ENCODE assay signal across 23 cellular contexts in the genomic region with DNA sequence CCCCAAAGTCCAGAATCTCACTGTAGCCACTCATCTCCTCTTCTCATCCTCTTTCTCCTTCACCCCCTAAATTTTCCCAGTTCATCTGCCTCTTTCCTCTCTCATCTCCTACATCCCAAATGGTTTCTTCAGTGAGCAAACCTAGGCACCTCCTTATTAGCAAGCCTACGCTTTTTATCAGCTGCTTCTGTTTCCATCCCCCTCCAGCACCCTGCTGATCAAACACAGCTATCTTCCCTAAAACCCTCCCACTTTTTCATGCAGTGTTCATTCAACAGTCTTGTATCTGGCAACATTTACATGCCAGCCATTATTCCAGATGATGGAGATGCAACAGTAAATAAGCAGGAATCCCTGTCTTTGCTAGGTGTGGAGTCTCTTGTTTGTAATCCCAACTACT.
"Had no signal": no experiment of that assay in that cellular context is flagged by ENCODE, and none has a peak within 500 bp of the region (broad histone marks: within the 10 kb centered on the region; RNA-seq: fewer than 3 reads in every experiment).

No MANE protein-coding gene starts in this region.

- H3K4me2 ChIP-seq: KMS-11 had no signal

- H3K9ac ChIP-seq: KMS-11 had no signal

- H3K27ac Mint-ChIP-seq: activated B cell treated with CpG ODN at 0.5 μM for 24 hours; activated CD4-positive, alpha-beta memory T cell treated with anti-CD3 and anti-CD28 coated beads for 36 hours; activated CD4-positive, alpha-beta T cell treated with anti-CD3 and anti-CD28 coated beads, Interleukin-2, amount 10 ng/mL, durations not matched to agents 7 days and 5 days; activated naive CD4-positive, alpha-beta T cell treated with anti-CD3 and anti-CD28 coated beads, Interleukin-2, amount 50 U/mL, for 72 hours; activated naive CD8-positive, alpha-beta T cell treated with anti-CD3 and anti-CD28 coated beads, Interleukin-2, amount 50 U/mL, for 24 hours; activated T-cell treated with anti-CD3 and anti-CD28 coated beads, Interleukin-2, amount 50 U/mL, for 72 hours; activated T-helper 2 cell treated with anti-CD3 and anti-CD28 coated beads, Interferon-gamma antibody, Interleukin-2, Interleukin-4, amounts not matched to agents 10 μg/mL and 5 μg/mL and 100 μg/mL, durations not matched to agents 14 hours and 24 hours and 36 hours; IgD-negative memory B cell; T-helper 1 cell treated with Interleukin-12 subunit alpha and Interleukin-12 subunit beta and Interleukin-4 antibody, amounts not matched to agents 30 μg/mL and 1 μg/mL, for 36 hours had no signal

- H3K36me3 Mint-ChIP-seq: activated CD4-positive, alpha-beta memory T cell treated with anti-CD3 and anti-CD28 coated beads for 36 hours; IgD-negative memory B cell had no signal

- DNase-seq: activated B cell treated with CpG ODN at 0.5 μM for 24 hours; activated CD4-positive, alpha-beta memory T cell treated with anti-CD3 and anti-CD28 coated beads for 36 hours; activated CD4-positive, alpha-beta T cell treated with anti-CD3 and anti-CD28 coated beads, Interleukin-2, amount 10 ng/mL, durations not matched to agents 7 days and 5 days; activated naive CD8-positive, alpha-beta T cell treated with anti-CD3 and anti-CD28 coated beads, Interleukin-2, amount 50 U/mL, for 24 hours; activated T-cell treated with anti-CD3 and anti-CD28 coated beads, Interleukin-2, amount 50 U/mL, for 72 hours; amniotic stem cell; body of pancreas; central memory CD4-positive, alpha-beta T cell; MG63; NCI-H1092 treated with DMSO at 0.1 percent for 48 hours; NCI-H1417 treated with DMSO at 0.1 percent for 48 hours; NCI-H187; NCI-H2081; NCI-H446; NCI-H524; NCI-H82; SHP77 treated with DMSO at 0.1 percent for 48 hours had no signal

- H3K27ac ChIP-seq: ascending aorta, body of pancreas, KMS-11 had no signal

- H3K27me3 ChIP-seq: ascending aorta, body of pancreas, MG63 had no signal

- ATAC-seq: activated naive CD4-positive, alpha-beta T cell treated with anti-CD3 and anti-CD28 coated beads, Interleukin-2, amount 50 U/mL, for 72 hours; activated naive CD8-positive, alpha-beta T cell treated with anti-CD3 and anti-CD28 coated beads, Interleukin-2, amount 50 U/mL, for 24 hours; activated T-cell treated with anti-CD3 and anti-CD28 coated beads, Interleukin-2, amount 50 U/mL, for 72 hours; body of pancreas had no signal

- H3K9me3 ChIP-seq: ascending aorta, body of pancreas, MG63 had no signal

- H3K4me3 Mint-ChIP-seq: activated B cell treated with CpG ODN at 0.5 μM for 24 hours; activated CD4-positive, alpha-beta memory T cell treated with anti-CD3 and anti-CD28 coated beads for 36 hours; activated CD4-positive, alpha-beta T cell treated with anti-CD3 and anti-CD28 coated beads, Interleukin-2, amount 10 ng/mL, durations not matched to agents 7 days and 5 days; activated naive CD8-positive, alpha-beta T cell treated with anti-CD3 and anti-CD28 coated beads, Interleukin-2, amount 50 U/mL, for 24 hours; activated T-cell treated with anti-CD3 and anti-CD28 coated beads, Interleukin-2, amount 50 U/mL, for 72 hours; T-helper 1 cell treated with Interleukin-12 subunit alpha and Interleukin-12 subunit beta and Interleukin-4 antibody, amounts not matched to agents 30 μg/mL and 1 μg/mL, for 36 hours had no signal

- H3K27me3 Mint-ChIP-seq: activated naive CD8-positive, alpha-beta T cell treated with anti-CD3 and anti-CD28 coated beads, Interleukin-2, amount 50 U/mL, for 24 hours; IgD-negative memory B cell had no signal

- H3K36me3 ChIP-seq: ascending aorta, MG63 had no signal

- H3K4me3 ChIP-seq: ascending aorta, body of pancreas, MG63 had no signal

- H3K9me3 Mint-ChIP-seq: activated B cell treated with CpG ODN at 0.5 μM for 24 hours; activated CD4-positive, alpha-beta memory T cell treated with anti-CD3 and anti-CD28 coated beads for 36 hours; activated CD4-positive, alpha-beta T cell treated with anti-CD3 and anti-CD28 coated beads, Interleukin-2, amount 10 ng/mL, durations not matched to agents 7 days and 5 days; activated naive CD4-positive, alpha-beta T cell treated with anti-CD3 and anti-CD28 coated beads, Interleukin-2, amount 50 U/mL, for 72 hours; activated naive CD8-positive, alpha-beta T cell treated with anti-CD3 and anti-CD28 coated beads, Interleukin-2, amount 50 U/mL, for 24 hours; activated T-cell treated with anti-CD3 and anti-CD28 coated beads, Interleukin-2, amount 50 U/mL, for 72 hours; activated T-helper 2 cell treated with anti-CD3 and anti-CD28 coated beads, Interferon-gamma antibody, Interleukin-2, Interleukin-4, amounts not matched to agents 10 μg/mL and 5 μg/mL and 100 μg/mL, durations not matched to agents 14 hours and 24 hours and 36 hours; IgD-negative memory B cell; T-helper 1 cell treated with Interleukin-12 subunit alpha and Interleukin-12 subunit beta and Interleukin-4 antibody, amounts not matched to agents 30 μg/mL and 1 μg/mL, for 36 hours had no signal
